Comparison of ENCODE assay signal across 7 cellular contexts in genomic region chr16:30585022-30585399, GRCh38. TPM values are rescaled to one million over a fixed set of nuclear protein-coding genes. Genes with fewer than 3 reads are reported as not detected.
DNase-seq lines count a peak whose midpoint lies in the region; ATAC-seq and TF ChIP-seq lines count a peak whose summit lies in the region.

No MANE protein-coding gene starts in this region.

- H3K9me3 Mint-ChIP-seq in MCF 10A (ENCODE audit: unreplicated experiment), result no peaks in the 10 kb centered on the region
- no peaks in the 10 kb centered on the region for H3K9me3 Mint-ChIP-seq in memory B cell

- TF ChIP-seq CTCF in GM06990 (IDR thresholded peaks at IDR 0.05; ENCODE audit: insufficient read depth, low read length, poor library complexity, severe bottlenecking) (no peak), MCF 10A (IDR thresholded peaks at IDR 0.05; ENCODE audit: unreplicated experiment) (no peak)

- 1% methylated on average over 23 of the region's 23 CpGs for WGBS in urinary bladder

- H3K4me3 ChIP-seq in GM06990 (replicated peaks; ENCODE audit: low read depth, low read length), result peak overlapping the region; percentile 66
- H3K4me3 ChIP-seq in urinary bladder (ENCODE audit: low read depth, low read length), result peak overlapping the region; percentile 71

- intact Hi-C loops in MCF 10A (cut with micrococcal nuclease), result loop anchor here (1.0 to 2.0 kb wide), 4 partner anchors 13 to 58 kb away; partner anchors contain the start of genes ZNF747, ZNF764 and ZNF768

- POLR2A ChIA-PET in MCF 10A (lab: Yijun Ruan, JAX), result interaction anchor here (0.6 to 3.8 kb wide), 17 partner anchors 13 to 230 kb away, joined by 3 to 45 read pairs (median 7); partner anchors contain the start of genes DCTPP1, FBRS, ZNF688 and ZNF689

- H3K36me3 Mint-ChIP-seq in MCF 10A (ENCODE audit: insufficient read depth, unreplicated experiment) (peaks cover 27% of the 10 kb centered on the region), memory B cell (peaks cover 3% of the 10 kb centered on the region)

- H3K36me3 ChIP-seq in GM06990 (ENCODE audit: control insufficient read depth, insufficient read depth, low read length) (peaks cover 13% of the 10 kb centered on the region), urinary bladder (ENCODE audit: insufficient read depth) (no peaks in the 10 kb centered on the region)

- DNase-seq in GM06990 (ENCODE audit: extremely low read depth, insufficient read length) (no peak), NCI-H1092 treated with DMSO at 0.1 percent for 48 hours (lab: John Stamatoyannopoulos, UW) (peak; percentile 63), MCF 10A (ENCODE audit: unreplicated experiment) (peak; percentile 25), memory B cell (ENCODE audit: low spot score in 2 of 2) (no peak), erythroblast (lab: John Stamatoyannopoulos, UW) (no peak)

- H3K27me3 Mint-ChIP-seq in MCF 10A (ENCODE audit: insufficient read depth, unreplicated experiment) (no peaks in the 10 kb centered on the region), memory B cell (no peaks in the 10 kb centered on the region)

- peak overlapping the region; percentile 86 for H3K27ac ChIP-seq in urinary bladder (ENCODE audit: low read depth)

- H3K27me3 ChIP-seq in GM06990 (replicated peaks; ENCODE audit: control insufficient read depth, insufficient read depth, low read length), result no peaks in the 10 kb centered on the region

- TSS peak; percentile 49 for BruUV-seq in MCF 10A (replicated peaks; lab: Mats Ljungman, UMichigan)

- CTCF ChIA-PET in MCF 10A (lab: Yijun Ruan, JAX), result interaction anchor here (0.7 to 2.7 kb wide), 5 partner anchors 10 to 210 kb away, joined by 3 to 13 read pairs (median 4); partner anchors contain the start of gene MYL11

- TF ChIP-seq POLR2A in erythroblast (IDR thresholded peaks at IDR 0.05; ENCODE audit: low read length), result no peak

- ATAC-seq in GM21528 (IDR thresholded peaks at IDR 0.05; ENCODE audit: low FRiP score, unreplicated experiment) (peak; percentile 20), memory B cell (ENCODE audit: low read depth) (peak; percentile 11)

- H3K27ac Mint-ChIP-seq in MCF 10A (ENCODE audit: low read depth, unreplicated experiment) (peak overlapping the region; percentile 78), memory B cell (peak overlapping the region; percentile 64)

- H3K4me3 Mint-ChIP-seq in MCF 10A (ENCODE audit: unreplicated experiment) (peak overlapping the region; percentile 96), memory B cell (peak overlapping the region; percentile 82)

- H3K4me1 ChIP-seq in urinary bladder (ENCODE audit: insufficient read depth), result peaks cover 2% of the 10 kb centered on the region

- H3K4me1 Mint-ChIP-seq in MCF 10A (ENCODE audit: insufficient read depth, unreplicated experiment) (no peaks in the 10 kb centered on the region), memory B cell (peaks cover 10% of the 10 kb centered on the region)

RNA-seq across cellular contexts. Expression of gene ZNF785, which starts 0.5 kb away (rescaled TPM):
- 12.8 and 16.3 TPM in 2 replicates for total RNA-seq in MCF 10A (2022)
- 15.7 TPM for total RNA-seq in urinary bladder
- polyA plus RNA-seq in urinary bladder, result 7.5 TPM

RNA-seq across cellular contexts. Expression of gene ZNF688, which starts 13.5 kb away (rescaled TPM):
- total RNA-seq in MCF 10A (2022), result 9.0 and 11.6 TPM in 2 replicates
- 10.0 TPM for total RNA-seq in urinary bladder
- 15.6 TPM for polyA plus RNA-seq in urinary bladder

RNA-seq across cellular contexts. Expression of gene ZNF689, which starts 25.2 kb away (rescaled TPM):
- total RNA-seq in MCF 10A (2022), result 4.5 and 6.1 TPM in 2 replicates
- total RNA-seq in urinary bladder, result 5.6 TPM
- 8.8 TPM for polyA plus RNA-seq in urinary bladder

RNA-seq across cellular contexts. Expression of gene ZNF764, which starts 26.8 kb away (rescaled TPM):
- total RNA-seq in MCF 10A (2022) (8.3 and 10.6 TPM in 2 replicates), urinary bladder (5.7 TPM)
- 8.1 TPM for polyA plus RNA-seq in urinary bladder

RNA-seq across cellular contexts. Expression of gene ZNF747, which starts 50.4 kb away (rescaled TPM):
- total RNA-seq in MCF 10A (2022) (13.7 TPM in 2 replicates), urinary bladder (13.3 TPM)
- polyA plus RNA-seq in urinary bladder, result 11.9 TPM

Comparison
In these comparisons a context has a peak if more than half of its experiments do, and no peak if none do; other contexts are left out.
1. DNase-seq: peak in NCI-H1092 treated with DMSO at 0.1 percent for 48 hours (single experiment) and MCF 10A (single experiment); none in GM06990 (single experiment), memory B cell (0 of 2) and erythroblast (0 of 2).